8 cellular contexts compared by ENCODE assay signal in the genomic region with DNA sequence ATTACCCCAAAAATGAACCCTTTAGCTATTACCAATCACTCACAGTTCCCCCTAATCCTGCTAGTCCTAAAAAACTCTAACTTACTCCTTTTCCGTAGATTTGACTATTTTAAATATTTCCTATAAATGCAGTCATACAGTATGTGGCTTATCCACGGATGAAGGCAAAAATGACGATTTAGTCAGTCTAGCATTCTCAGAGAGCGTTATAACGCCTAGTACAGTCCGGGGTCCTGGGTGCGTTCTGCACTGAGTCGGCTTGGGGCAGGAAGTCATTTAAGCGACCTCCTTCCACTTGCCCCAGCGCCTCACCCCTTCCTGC. TPM values are rescaled to one million over a fixed set of nuclear protein-coding genes. Genes with fewer than 3 reads are reported as not detected.
A peak's percentile ranks its signal among the peaks of the same experiment; 100 is the strongest.
DNase-seq lines count a peak whose midpoint lies in the region; ATAC-seq, FAIRE-seq and TF ChIP-seq lines count a peak whose summit lies in the region.

No MANE protein-coding gene starts in this region.

- TF ChIP-seq POLR2A in erythroblast (IDR thresholded peaks at IDR 0.05; ENCODE audit: low read length), result no peak

- peak; percentile 45 for FAIRE-seq in G401.6 (lab: Jason Lieb, UNC)

- ATAC-seq in HG02943 (IDR thresholded peaks at IDR 0.05; ENCODE audit: low read depth, unreplicated experiment), result peak; percentile 80

- no peak for DNase-seq in mesendoderm
- no peak for DNase-seq in erythroblast (lab: John Stamatoyannopoulos, UW)
- no peak for DNase-seq in RKO (ENCODE audit: low spot score)
- DNase-seq in activated CD4-positive, CD25-positive, alpha-beta regulatory T cell (lab: John Stamatoyannopoulos, UW), result no peak
- no peak for DNase-seq in kidney tubule cell (ENCODE audit: low spot score)

- H3K27ac ChIP-seq in angular gyrus (ENCODE audit: low read depth, low read length) (peak overlapping the region; percentile 99), mesendoderm (ENCODE audit: low read depth, low read length) (no peak overlapping the region)

- WGBS in mesendoderm (ENCODE audit: extremely low coverage, insufficient coverage, low lambda C conversion rate), result no CpG with 5 or more reads among the region's 10 CpGs

- H2BK15ac ChIP-seq in mesendoderm (replicated peaks; ENCODE audit: low read depth), result no peak overlapping the region

- H3K18ac ChIP-seq in mesendoderm (ENCODE audit: low read length), result no peak overlapping the region

- H2BK120ac ChIP-seq in mesendoderm (ENCODE audit: low read depth, low read length), result no peak overlapping the region

- H4K5ac ChIP-seq in mesendoderm (ENCODE audit: low read length), result no peak overlapping the region

- no peaks in the 10 kb centered on the region for H3K27me3 ChIP-seq in mesendoderm (ENCODE audit: insufficient read depth, low read length, poor library complexity)

- H2AK5ac ChIP-seq in mesendoderm (ENCODE audit: low read length), result no peak overlapping the region

- H3K36me3 ChIP-seq in mesendoderm (ENCODE audit: control insufficient read depth, insufficient read depth, low read length), result no peaks in the 10 kb centered on the region

- H3K4me2 ChIP-seq in mesendoderm (ENCODE audit: low read length), result peak overlapping the region; percentile 71

- no peak overlapping the region for H4K8ac ChIP-seq in mesendoderm (ENCODE audit: low read depth, low read length)

- no peak overlapping the region for H3K23ac ChIP-seq in mesendoderm (ENCODE audit: low read length)

- peak overlapping the region; percentile 66 for H3K9ac ChIP-seq in mesendoderm (ENCODE audit: low read length)

- peaks cover 8% of the 10 kb centered on the region for H3K79me2 ChIP-seq in mesendoderm (ENCODE audit: control insufficient read depth, insufficient read depth, low read length)

- H3K56ac ChIP-seq in mesendoderm (ENCODE audit: low read length), result peak overlapping the region; percentile 68

- H3K4me1 ChIP-seq in mesendoderm (ENCODE audit: control insufficient read depth, low read depth, low read length), result peaks cover 3% of the 10 kb centered on the region

- peaks cover 7% of the 10 kb centered on the region for H3K79me1 ChIP-seq in mesendoderm (ENCODE audit: low read length)

- H3K4me3 ChIP-seq in mesendoderm (ENCODE audit: low read length), result peak overlapping the region; percentile 52

- no peak overlapping the region for H2BK5ac ChIP-seq in mesendoderm (ENCODE audit: low read length)

- no peak overlapping the region for H3K4ac ChIP-seq in mesendoderm (ENCODE audit: low read depth, low read length)

RNA-seq across cellular contexts. Expression of a gene that starts 0.5 kb away (rescaled TPM):
- 1.9 TPM for polyA plus RNA-seq in mesendoderm (2013, experiment 1 of 2)
- polyA plus RNA-seq in mesendoderm (2013, experiment 2 of 2), result 1.8 TPM

RNA-seq across cellular contexts. Expression of a gene that starts 7.2 kb away (rescaled TPM):
- 6.7 TPM for polyA plus RNA-seq in mesendoderm (2013, experiment 1 of 2)
- 6.8 TPM for polyA plus RNA-seq in mesendoderm (2013, experiment 2 of 2)

RNA-seq across cellular contexts. Expression of a gene that starts 45.0 kb away (rescaled TPM):
- 20.4 TPM for polyA plus RNA-seq in mesendoderm (2013, experiment 1 of 2)
- polyA plus RNA-seq in mesendoderm (2013, experiment 2 of 2), result 17.1 TPM
